1 cellular context compared by ENCODE assay signal in genomic region chr5:179698935-179699639, GRCh38.
TF ChIP-seq lines count a peak whose summit lies in the region.

CANX (plus strand) TSS chr5:179698967; CDS start chr5:179705682, 6,715 bp downstream.

TF ChIP-seq in HepG2, 621 proteins besides CTCF, POLR2A, EP300 and RAD21 (continued from another document and continues in another):
- no peak for TF ChIP-seq MATR3 (CRISPR knock-in tag; IDR thresholded peaks at IDR 0.05)
- TF ChIP-seq ZNF567 (CRISPR knock-in tag; IDR thresholded peaks at IDR 0.05; ENCODE audit: borderline replicate concordance): no peak; the same call in 1 of the 2 replicates
- peak; percentile 86 for TF ChIP-seq REL (CRISPR knock-in tag; conservative IDR thresholded peaks at IDR 0.05)
- TF ChIP-seq RFX5 (IDR thresholded peaks at IDR 0.05; ENCODE audit: low read depth, low read length): no peak
- peak; percentile 49; the same call in 1 of the 2 replicates for TF ChIP-seq CBFB (CRISPR knock-in tag; IDR thresholded peaks at IDR 0.05)
- no peak for TF ChIP-seq KAT8 (CRISPR knock-in tag; IDR thresholded peaks at IDR 0.05)
- no peak for TF ChIP-seq ZBTB40 (IDR thresholded peaks at IDR 0.05)
- no peak; the same call in 1 of the 2 replicates for TF ChIP-seq ZBTB40 (CRISPR knock-in tag; IDR thresholded peaks at IDR 0.05)
- TF ChIP-seq ZNF337 (CRISPR knock-in tag; IDR thresholded peaks at IDR 0.05; ENCODE audit: borderline replicate concordance, low read depth): no peak
- TF ChIP-seq NONO (IDR thresholded peaks at IDR 0.05): no peak
- TF ChIP-seq NONO (CRISPR knock-in tag; conservative IDR thresholded peaks at IDR 0.05): peak; percentile 81
- no peak for TF ChIP-seq NBN (conservative IDR thresholded peaks at IDR 0.05)
- TF ChIP-seq RARA (CRISPR knock-in tag; IDR thresholded peaks at IDR 0.05): peak; percentile 57
- TF ChIP-seq ZNF629 (CRISPR knock-in tag; conservative IDR thresholded peaks at IDR 0.05): no peak
- TF ChIP-seq HIC2 (CRISPR knock-in tag; IDR thresholded peaks at IDR 0.05; ENCODE audit: low read depth): no peak
- no peak for TF ChIP-seq SMC3 (IDR thresholded peaks at IDR 0.05; ENCODE audit: low read length)
- TF ChIP-seq ZNF496 (CRISPR knock-in tag; IDR thresholded peaks at IDR 0.05; ENCODE audit: insufficient replicate concordance): no peak
- TF ChIP-seq, protein P1, sequence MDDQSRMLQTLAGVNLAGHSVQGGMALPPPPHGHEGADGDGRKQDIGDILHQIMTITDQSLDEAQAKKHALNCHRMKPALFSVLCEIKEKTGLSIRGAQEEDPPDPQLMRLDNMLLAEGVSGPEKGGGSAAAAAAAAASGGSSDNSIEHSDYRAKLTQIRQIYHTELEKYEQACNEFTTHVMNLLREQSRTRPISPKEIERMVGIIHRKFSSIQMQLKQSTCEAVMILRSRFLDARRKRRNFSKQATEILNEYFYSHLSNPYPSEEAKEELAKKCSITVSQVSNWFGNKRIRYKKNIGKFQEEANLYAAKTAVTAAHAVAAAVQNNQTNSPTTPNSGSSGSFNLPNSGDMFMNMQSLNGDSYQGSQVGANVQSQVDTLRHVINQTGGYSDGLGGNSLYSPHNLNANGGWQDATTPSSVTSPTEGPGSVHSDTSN (CRISPR knock-in tag; IDR thresholded peaks at IDR 0.05; ENCODE audit: borderline replicate concordance): no peak; the same call in 1 of the 2 replicates
- TF ChIP-seq ZBTB46 (CRISPR knock-in tag; IDR thresholded peaks at IDR 0.05; ENCODE audit: borderline replicate concordance): no peak
- peak; percentile 93 for TF ChIP-seq ZNF709 (CRISPR knock-in tag; IDR thresholded peaks at IDR 0.05)
- no peak for TF ChIP-seq PRMT3 (CRISPR knock-in tag; IDR thresholded peaks at IDR 0.05; ENCODE audit: borderline replicate concordance, low read depth)
- TF ChIP-seq ZHX1 (CRISPR knock-in tag; IDR thresholded peaks at IDR 0.05; ENCODE audit: low read depth): no peak
- no peak for TF ChIP-seq ZNF598 (CRISPR knock-in tag; IDR thresholded peaks at IDR 0.05; ENCODE audit: borderline replicate concordance)
- TF ChIP-seq ZFP1 (CRISPR knock-in tag; IDR thresholded peaks at IDR 0.05): no peak
- TF ChIP-seq HOXA9 (CRISPR knock-in tag; IDR thresholded peaks at IDR 0.05; ENCODE audit: borderline replicate concordance): peak; percentile 69; the same call in 1 of the 2 replicates
- no peak for TF ChIP-seq JUND (CRISPR knock-in tag; IDR thresholded peaks at IDR 0.05)
- TF ChIP-seq GMEB2 (CRISPR knock-in tag; IDR thresholded peaks at IDR 0.05; ENCODE audit: low read depth): no peak
- peak; percentile 99 for TF ChIP-seq RBFOX2 (IDR thresholded peaks at IDR 0.05; ENCODE audit: low read depth, low read length)
- TF ChIP-seq ZNF75D (CRISPR knock-in tag; IDR thresholded peaks at IDR 0.05; ENCODE audit: borderline replicate concordance): no peak
- no peak for TF ChIP-seq ZNF597 (CRISPR knock-in tag; IDR thresholded peaks at IDR 0.05)
- TF ChIP-seq ZNF773 (CRISPR knock-in tag; IDR thresholded peaks at IDR 0.05; ENCODE audit: borderline replicate concordance): peak; percentile 80; the same call in 1 of the 2 replicates
- no peak for TF ChIP-seq ZFP37 (CRISPR knock-in tag; IDR thresholded peaks at IDR 0.05; ENCODE audit: borderline replicate concordance)
- no peak for TF ChIP-seq MED8 (CRISPR knock-in tag; IDR thresholded peaks at IDR 0.05; ENCODE audit: insufficient replicate concordance)
- TF ChIP-seq, protein P2, sequence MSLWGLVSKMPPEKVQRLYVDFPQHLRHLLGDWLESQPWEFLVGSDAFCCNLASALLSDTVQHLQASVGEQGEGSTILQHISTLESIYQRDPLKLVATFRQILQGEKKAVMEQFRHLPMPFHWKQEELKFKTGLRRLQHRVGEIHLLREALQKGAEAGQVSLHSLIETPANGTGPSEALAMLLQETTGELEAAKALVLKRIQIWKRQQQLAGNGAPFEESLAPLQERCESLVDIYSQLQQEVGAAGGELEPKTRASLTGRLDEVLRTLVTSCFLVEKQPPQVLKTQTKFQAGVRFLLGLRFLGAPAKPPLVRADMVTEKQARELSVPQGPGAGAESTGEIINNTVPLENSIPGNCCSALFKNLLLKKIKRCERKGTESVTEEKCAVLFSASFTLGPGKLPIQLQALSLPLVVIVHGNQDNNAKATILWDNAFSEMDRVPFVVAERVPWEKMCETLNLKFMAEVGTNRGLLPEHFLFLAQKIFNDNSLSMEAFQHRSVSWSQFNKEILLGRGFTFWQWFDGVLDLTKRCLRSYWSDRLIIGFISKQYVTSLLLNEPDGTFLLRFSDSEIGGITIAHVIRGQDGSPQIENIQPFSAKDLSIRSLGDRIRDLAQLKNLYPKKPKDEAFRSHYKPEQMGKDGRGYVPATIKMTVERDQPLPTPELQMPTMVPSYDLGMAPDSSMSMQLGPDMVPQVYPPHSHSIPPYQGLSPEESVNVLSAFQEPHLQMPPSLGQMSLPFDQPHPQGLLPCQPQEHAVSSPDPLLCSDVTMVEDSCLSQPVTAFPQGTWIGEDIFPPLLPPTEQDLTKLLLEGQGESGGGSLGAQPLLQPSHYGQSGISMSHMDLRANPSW (CRISPR knock-in tag; IDR thresholded peaks at IDR 0.05; ENCODE audit: borderline replicate concordance): 0 out of 2 replicates have a peak, but pooled peaks have one; percentile 7
- TF ChIP-seq ADNP (CRISPR knock-in tag; IDR thresholded peaks at IDR 0.05): no peak
- TF ChIP-seq PAF1 (CRISPR knock-in tag; IDR thresholded peaks at IDR 0.05): no peak
- TF ChIP-seq RCOR2 (CRISPR knock-in tag; IDR thresholded peaks at IDR 0.05): no peak
- peak; percentile 23; the same call in 1 of the 2 replicates for TF ChIP-seq CAMTA2 (CRISPR knock-in tag; IDR thresholded peaks at IDR 0.05; ENCODE audit: borderline replicate concordance)
- TF ChIP-seq NR2F2 (IDR thresholded peaks at IDR 0.05; ENCODE audit: borderline replicate concordance, low read depth): peak; percentile 10; the same call in 1 of the 2 replicates
- TF ChIP-seq SNRNP70 (IDR thresholded peaks at IDR 0.05; ENCODE audit: low read depth, low read length): no peak
- TF ChIP-seq BRCA1 (CRISPR knock-in tag; IDR thresholded peaks at IDR 0.05): no peak
